Comparison of ENCODE assay signal across 8 cellular contexts in genomic region chr21:15063821-15064575, GRCh38. TPM values are rescaled to one million over a fixed set of nuclear protein-coding genes. Genes with fewer than 3 reads are reported as not detected.
DNase-seq lines count a peak whose midpoint lies in the region; ATAC-seq and TF ChIP-seq lines count a peak whose summit lies in the region.

No MANE protein-coding gene starts in this region.

- CTCF ChIA-PET in HCT116 (lab: Charles Lee), result no interaction called here

- H3K4me2 ChIP-seq in HCT116 (ENCODE audit: low read length), result peak overlapping the region; percentile 75

- no peak for TF ChIP-seq CTCF in GM10266 (IDR thresholded peaks at IDR 0.05; ENCODE audit: control insufficient read depth, insufficient read depth, low read depth, missing control alignments)
- TF ChIP-seq CTCF in HCT116 (IDR thresholded peaks at IDR 0.05 in 2 of 3, conservative IDR thresholded peaks at IDR 0.05 in 1 of 3; ENCODE audit: borderline replicate concordance in 1 of 3, insufficient read depth in 1 of 3, low read depth in 2 of 3, low read length in 2 of 3), result no peak
- TF ChIP-seq CTCF in gastrocnemius medialis (IDR thresholded peaks at IDR 0.05 in 4 of 5, conservative IDR thresholded peaks at IDR 0.05 in 1 of 5), result no peak

- H3K36me3 ChIP-seq in HCT116 (ENCODE audit: control insufficient read depth in 1 of 2, insufficient read depth in 2 of 2, low read length in 2 of 2) (no peaks in the 10 kb centered on the region), NT2/D1 (ENCODE audit: insufficient read depth, insufficient read length, low read length) (no peaks in the 10 kb centered on the region), gastrocnemius medialis (no peaks in the 10 kb centered on the region)

- TF ChIP-seq POLR2A in HCT116 (IDR thresholded peaks at IDR 0.05; ENCODE audit: borderline replicate concordance, extremely low read depth, insufficient read depth, insufficient read length), result no peak
- no peak for TF ChIP-seq POLR2A in gastrocnemius medialis (IDR thresholded peaks at IDR 0.05)

- H4K20me1 ChIP-seq in HCT116 (ENCODE audit: insufficient read depth), result no peaks in the 10 kb centered on the region

- DNase-seq in GM10266 (ENCODE audit: extremely low spot score), result peak; percentile 43
- DNase-seq in HCT116 (ENCODE audit: low read depth, low spot score), result no peak
- DNase-seq in NT2/D1 (ENCODE audit: low read depth, low spot score), result no peak
- peak; percentile 42 to 52 for DNase-seq in T47D (ENCODE audit: low read depth in 1 of 2, low spot score in 1 of 2)
- DNase-seq in iPS-NIHi11 (ENCODE audit: low spot score), result peak; percentile 57
- peak; percentile 19 to 36 for DNase-seq in gastrocnemius medialis
- DNase-seq in NCI-H187 (lab: John Stamatoyannopoulos, UW), result no peak

- H3K9me2 ChIP-seq in HCT116 (ENCODE audit: insufficient read depth), result no peaks in the 10 kb centered on the region

- H2AFZ ChIP-seq in HCT116 (ENCODE audit: low read depth, low read length, poor library complexity, severe bottlenecking), result no peak overlapping the region

- TF ChIP-seq RAD21 in HCT116 (IDR thresholded peaks at IDR 0.05; ENCODE audit: low read depth), result no peak

- RAD21 ChIA-PET in HCT116 (lab: Charles Lee; ENCODE audit: low non-redundant PET in 1 of 2, low total read pairs in 2 of 2, uncharacterized antibody in 2 of 2, unreplicated experiment in 2 of 2), result no interaction called here

- H3K27me3 ChIP-seq in HCT116 (ENCODE audit: insufficient read depth, low read length) (no peaks in the 10 kb centered on the region), NT2/D1 (ENCODE audit: insufficient read depth, insufficient read length) (peaks cover 9% of the 10 kb centered on the region), gastrocnemius medialis (no peaks in the 10 kb centered on the region)

- POLR2A ChIA-PET in HCT116 (lab: Charles Lee), result no interaction called here

- intact Hi-C loops in HCT116 (cut with micrococcal nuclease) (no loop called here), gastrocnemius medialis (cut with DNase I; ENCODE audit: low total_unique reads) (loop anchor here (2.0 to 10.0 kb wide), 6 partner anchors 55 to 763 kb away; partner anchors contain the start of gene HSPA13)

- H3K27ac ChIP-seq in HCT116 (ENCODE audit: low read depth, low read length) (peak overlapping the region; percentile 95), gastrocnemius medialis (peak overlapping the region; percentile 95 to 99 (median 97))

- H3K79me2 ChIP-seq in HCT116 (ENCODE audit: insufficient read depth, low read length), result peaks cover 56% of the 10 kb centered on the region

- H3K4me3 ChIP-seq in HCT116 (replicated peaks in 1 of 2; ENCODE audit: low read depth in 1 of 2, low read length in 2 of 2), result peak overlapping the region; percentile 52 to 59
- peak overlapping the region; percentile 59 for H3K4me3 ChIP-seq in NT2/D1 (ENCODE audit: insufficient read length, low read depth)
- H3K4me3 ChIP-seq in gastrocnemius medialis, result peak overlapping the region; percentile 67 to 91 (median 86)

- peaks cover 22 to 49% of the 10 kb centered on the region in 2 experiments for H3K4me1 ChIP-seq in HCT116 (ENCODE audit: control insufficient read depth in 1 of 2, insufficient read depth in 2 of 2, low read length in 2 of 2)
- H3K4me1 ChIP-seq in NT2/D1 (ENCODE audit: insufficient read depth, insufficient read length), result no peaks in the 10 kb centered on the region
- H3K4me1 ChIP-seq in gastrocnemius medialis, result peaks cover 40 to 51% of the 10 kb centered on the region in 2 donors

- H3K9ac ChIP-seq in HCT116 (ENCODE audit: low read length), result peak overlapping the region; percentile 67
- H3K9ac ChIP-seq in NT2/D1 (ENCODE audit: insufficient read length, low read depth), result peak overlapping the region; percentile 88

- H3K9me3 ChIP-seq in HCT116 (ENCODE audit: control insufficient read depth in 1 of 2, insufficient read depth in 1 of 2, low read depth in 1 of 2, low read length in 2 of 2), result no peaks in the 10 kb centered on the region; a peak in 1 of 4 replicates
- H3K9me3 ChIP-seq in NT2/D1 (ENCODE audit: insufficient read depth, low read length), result no peaks in the 10 kb centered on the region
- H3K9me3 ChIP-seq in gastrocnemius medialis, result no peaks in the 10 kb centered on the region

- in situ Hi-C loops in T47D (cut with HindIII; ENCODE audit: low pct_unique_long_range_greater_than_20kb, low sequenced_read_pairs) (no loop called here), gastrocnemius medialis (cut with MboI; ENCODE audit: low sequenced_read_pairs in 4 of 4) (loop anchor here in 2 of 4 donors (25.0 kb wide), 2 partner anchors 202 to 677 kb away; partner anchors contain the start of gene HSPA13 (in 1 of the 2))

- BruUV-seq in HCT116 (replicated peaks; lab: Mats Ljungman, UMichigan), result no TSS peak

- peak; percentile 8; the same call in 1 of the 2 replicates for ATAC-seq in HCT116
- ATAC-seq in gastrocnemius medialis, result peak; percentile 26 to 33
- ATAC-seq in GM18861 (IDR thresholded peaks at IDR 0.05; ENCODE audit: unreplicated experiment), result no peak

TF ChIP-seq in HCT116, 20 proteins besides CTCF, POLR2A, EP300 and RAD21:
- no peak for TF ChIP-seq TCF7L2 (IDR thresholded peaks at IDR 0.05; ENCODE audit: borderline replicate concordance, extremely low read depth, insufficient read depth, insufficient read length)
- TF ChIP-seq SIN3A (IDR thresholded peaks at IDR 0.05; ENCODE audit: low read depth), result no peak
- no peak for TF ChIP-seq CBX3 (IDR thresholded peaks at IDR 0.05; ENCODE audit: low read depth)

RNA-seq across cellular contexts. Expression of gene NRIP1, which starts 0.8 kb away (rescaled TPM):
- total RNA-seq in HCT116 (2021; ENCODE audit: unreplicated experiment) (29.6 TPM), gastrocnemius medialis (10 to 100 TPM; 35.7 to 63.7 (median 41.0) TPM)
- 3.4 and 5.4 TPM in 2 replicates for polyA plus RNA-seq in HCT116 (2012)

Comparison
In these comparisons a context has a peak if more than half of its experiments do, and no peak if none do; other contexts are left out.
1. DNase-seq: peak in GM10266 (single experiment), T47D (2 of 2), iPS-NIHi11 (single experiment) and gastrocnemius medialis (2 of 2); none in HCT116 (single experiment), NT2/D1 (single experiment) and NCI-H187 (0 of 2).
2. Peak in every context shown above with its lines, with median percentiles within 50 percentile points of each other: H3K4me3 ChIP-seq.